In genomic region chr4:68872442-68873217, GRCh38 we compare ENCODE assay signal across 18 cellular contexts. TPM values are rescaled to one million over a fixed set of nuclear protein-coding genes. Genes with fewer than 3 reads are reported as not detected.
DNase-seq lines count a peak whose midpoint lies in the region; ATAC-seq and TF ChIP-seq lines count a peak whose summit lies in the region.
"Had no signal": no experiment of that assay in that cellular context is flagged by ENCODE, and none has a peak within 500 bp of the region (broad histone marks: within the 10 kb centered on the region; RNA-seq: fewer than 3 reads in every experiment).

No MANE protein-coding gene starts in this region.

- H2BK120ac ChIP-seq in IMR-90 (ENCODE audit: low read depth, low read length) = no peak overlapping the region

- TF ChIP-seq CTCF in IMR-90 (conservative IDR thresholded peaks at IDR 0.05; ENCODE audit: low read depth, low read length) (no peak), stomach (IDR thresholded peaks at IDR 0.05) (no peak), A673 (conservative IDR thresholded peaks at IDR 0.05; ENCODE audit: low read depth, low read length) (no peak)

- H3K18ac ChIP-seq in IMR-90 (ENCODE audit: low read depth, low read length) = no peak overlapping the region

- no peak overlapping the region for H3K4me2 ChIP-seq in IMR-90 (ENCODE audit: low read depth, low read length)
- H3K4me2 ChIP-seq: BLaER1, KMS-11 had no signal

- H3K27me3 ChIP-seq in IMR-90 (ENCODE audit: control insufficient read depth, insufficient read depth, low read length) = no peaks in the 10 kb centered on the region
- H3K27me3 ChIP-seq in stomach = no peaks in the 10 kb centered on the region
- H3K27me3 ChIP-seq in A673 (replicated peaks; ENCODE audit: insufficient read depth, low read depth, low read length, poor library complexity) = no peaks in the 10 kb centered on the region
- H3K27me3 ChIP-seq: BLaER1, gastrocnemius medialis had no signal

- no peak overlapping the region for H4K8ac ChIP-seq in IMR-90 (ENCODE audit: low read depth in 2 of 2, low read length in 2 of 2)

- no peak overlapping the region for H2AK9ac ChIP-seq in IMR-90 (replicated peaks; ENCODE audit: low read depth, low read length, poor library complexity)

- no peak overlapping the region for H3K27ac ChIP-seq in IMR-90 (ENCODE audit: insufficient read depth, low read length)
- H3K27ac ChIP-seq in stomach = peak overlapping the region in 3 of 5 donors; percentile 30 to 71 (median 63)
- H3K27ac ChIP-seq in A673 (ENCODE audit: low read depth, low read length, poor library complexity, severe bottlenecking) = no peak overlapping the region
- H3K27ac ChIP-seq: BLaER1, gastrocnemius medialis, KMS-11 had no signal

- H3K4me1 ChIP-seq in IMR-90 (ENCODE audit: control insufficient read depth, insufficient read depth, low read length) = no peaks in the 10 kb centered on the region
- peaks cover 0 to 16% (median 13%) of the 10 kb centered on the region in 4 donors for H3K4me1 ChIP-seq in stomach
- H3K4me1 ChIP-seq in A673 (ENCODE audit: insufficient read depth, low read length, poor library complexity, severe bottlenecking) = no peaks in the 10 kb centered on the region
- H3K4me1 ChIP-seq: BLaER1, gastrocnemius medialis had no signal

- ATAC-seq in IMR-90 (ENCODE audit: low read depth) (no peak), left lobe of liver (peak; percentile 66)
- ATAC-seq in stimulated activated naive CD8-positive, alpha-beta T cell treated with anti-CD3 and anti-CD28 coated beads, Interleukin-15, Interleukin-2, amounts not matched to agents 100 U/mL and 50 U/mL, for 24 hours = no peak
- ATAC-seq: activated naive CD8-positive, alpha-beta T cell treated with anti-CD3 and anti-CD28 coated beads, Interleukin-2, amount 50 U/mL, for 24 hours; gastrocnemius medialis; stimulated activated memory B cell treated with anti-CD40 and anti-IgM and Interleukin-4, amounts not matched to agents 10 μg/mL and 1 μg/mL and 100 μg/mL, for 72 hours had no signal

- no peak overlapping the region for H3K56ac ChIP-seq in IMR-90 (ENCODE audit: extremely low read depth, insufficient read depth, low read length)

- TF ChIP-seq RAD21 in IMR-90 (IDR thresholded peaks at IDR 0.05; ENCODE audit: low read length) = no peak

- no peak overlapping the region for H4K91ac ChIP-seq in IMR-90 (ENCODE audit: insufficient read depth, low read depth, low read length)

- CTCF ChIA-PET in IMR-90 (lab: Yijun Ruan, JAX) = no interaction called here
- CTCF ChIA-PET in A673 (lab: Charles Lee) = no interaction called here

- H2BK15ac ChIP-seq in IMR-90 (ENCODE audit: low read depth, low read length) = no peak overlapping the region

- POLR2A ChIA-PET in IMR-90 (lab: Charles Lee; ENCODE audit: unreplicated experiment) = no interaction called here
- POLR2A ChIA-PET in A673 (lab: Charles Lee; ENCODE audit: low non-redundant PET) = no interaction called here

- dilution Hi-C loops in IMR-90 (cut with HindIII; ENCODE audit: low sequenced_read_pairs, unreplicated experiment) = no loop called here

- H4K20me1 ChIP-seq in IMR-90 (ENCODE audit: insufficient read depth, low read length) = no peaks in the 10 kb centered on the region
- H4K20me1 ChIP-seq: BLaER1 had no signal

- H3K4ac ChIP-seq in IMR-90 (ENCODE audit: low read depth, low read length) = no peak overlapping the region

- no peak overlapping the region for H3K4me3 ChIP-seq in IMR-90 (ENCODE audit: insufficient read depth, low read depth, low read length)
- no peak overlapping the region for H3K4me3 ChIP-seq in stomach
- H3K4me3 ChIP-seq in A673 (ENCODE audit: low read depth, low read length, poor library complexity, severe bottlenecking) = no peak overlapping the region
- H3K4me3 ChIP-seq: BLaER1, gastrocnemius medialis had no signal

- no peak overlapping the region for H2AFZ ChIP-seq in IMR-90 (replicated peaks; ENCODE audit: low read length, poor library complexity)

- H3K36me3 ChIP-seq in IMR-90 (ENCODE audit: control insufficient read depth, insufficient read depth, low read length) (no peaks in the 10 kb centered on the region), stomach (no peaks in the 10 kb centered on the region), A673 (ENCODE audit: insufficient read depth, low read length, poor library complexity, severe bottlenecking) (no peaks in the 10 kb centered on the region)
- H3K36me3 ChIP-seq: BLaER1, gastrocnemius medialis had no signal

- no peaks in the 10 kb centered on the region for H3K79me1 ChIP-seq in IMR-90 (ENCODE audit: low read depth in 1 of 2, low read length in 2 of 2)

- in situ Hi-C loops in IMR-90 (cut with MboI; ENCODE audit: low sequenced_read_pairs) = no loop called here

- no CpG with 5 or more reads among the region's 3 CpGs for WGBS in IMR-90 (ENCODE audit: extremely low coverage in 2 of 2, insufficient read length in 1 of 2), 2 experiments
- 35 to 58% (median 42%) methylated on average over 3 of the region's 3 CpGs for WGBS in stomach, 5 donors

- H3K23ac ChIP-seq in IMR-90 (ENCODE audit: low read depth, low read length) = no peak overlapping the region

- DNase-seq in IMR-90 (no peak), NCI-H526 (lab: John Stamatoyannopoulos, UW) (peak; percentile 34 to 39), left lobe of liver (ENCODE audit: low spot score) (no peak), stomach (no peak), A673 (ENCODE audit: low spot score) (no peak)
- no peak for DNase-seq in stimulated activated naive CD8-positive, alpha-beta T cell treated with anti-CD3 and anti-CD28 coated beads, Interleukin-15, Interleukin-2, amounts not matched to agents 100 U/mL and 50 U/mL, for 24 hours
- DNase-seq in effector CD4-positive, alpha-beta T cell = no peak
- DNase-seq: activated CD4-positive, alpha-beta T cell treated with anti-CD3 and anti-CD28 coated beads for 4 hours; activated naive CD8-positive, alpha-beta T cell treated with anti-CD3 and anti-CD28 coated beads, Interleukin-2, amount 50 U/mL, for 24 hours; Calu3; erythroblast; gastrocnemius medialis; HFFc6; NCI-H1092 treated with DMSO at 0.1 percent for 48 hours had no signal

- H3K9me1 ChIP-seq in IMR-90 (ENCODE audit: insufficient read depth, low read length) = no peaks in the 10 kb centered on the region

- H4K5ac ChIP-seq in IMR-90 (ENCODE audit: low read depth, low read length) = no peak overlapping the region

- no peak for TF ChIP-seq EP300 in stomach (IDR thresholded peaks at IDR 0.05)

- no peak overlapping the region for H2AK5ac ChIP-seq in IMR-90 (ENCODE audit: low read depth, low read length)

- intact Hi-C loops in IMR-90 (cut with micrococcal nuclease) = no loop called here
- intact Hi-C loops in stomach (cut with DNase I; ENCODE audit: low total_unique reads) = no loop called here
- intact Hi-C loops in A673 (cut with micrococcal nuclease; ENCODE audit: unreplicated experiment) = no loop called here

- no peak overlapping the region for H2BK20ac ChIP-seq in IMR-90 (ENCODE audit: low read depth, low read length)

- no peak overlapping the region for H3K9ac ChIP-seq in IMR-90 (ENCODE audit: low read depth, low read length)
- H3K9ac ChIP-seq: BLaER1, KMS-11 had no signal

- BruUV-seq in IMR-90 (replicated peaks; lab: Mats Ljungman, UMichigan) (no TSS peak), A673 (replicated peaks; lab: Mats Ljungman, UMichigan) (no TSS peak)

- H2BK5ac ChIP-seq in IMR-90 (ENCODE audit: low read depth, low read length, poor library complexity, severe bottlenecking) = no peak overlapping the region

- H3K14ac ChIP-seq in IMR-90 (replicated peaks; ENCODE audit: low read depth, low read length) = no peak overlapping the region

- H3K9me3 ChIP-seq in IMR-90 (ENCODE audit: control insufficient read depth, insufficient read depth, low read length) = no peaks in the 10 kb centered on the region
- H3K9me3 ChIP-seq in stomach = no peaks in the 10 kb centered on the region
- H3K9me3 ChIP-seq in A673 (ENCODE audit: low read depth, low read length, poor library complexity, severe bottlenecking) = no peaks in the 10 kb centered on the region
- H3K9me3 ChIP-seq: BLaER1, gastrocnemius medialis had no signal

- TF ChIP-seq POLR2A in IMR-90 (IDR thresholded peaks at IDR 0.05; ENCODE audit: low read depth, low read length) (no peak), stomach (IDR thresholded peaks at IDR 0.05) (no peak)

TF ChIP-seq in IMR-90, 13 proteins besides CTCF, POLR2A, EP300 and RAD21:
- TF ChIP-seq ELK1 (IDR thresholded peaks at IDR 0.05; ENCODE audit: borderline replicate concordance, low read depth, low read length) = no peak
- peak; percentile 53 for TF ChIP-seq MAFK (IDR thresholded peaks at IDR 0.05; ENCODE audit: low read depth, low read length)

RNA-seq across cellular contexts. Expression of gene UGT2B10, which starts 56.8 kb away (rescaled TPM):
- total RNA-seq in IMR-90 (2012; rRNA removed) (not detected in 2 replicates), left lobe of liver (290 TPM), stomach (under 1 TPM in 1 of 5 donors, not detected in 4; 0.29 TPM), A673 (2021) (not detected in 2 replicates)
- polyA plus RNA-seq in IMR-90 (2012; rRNA removed) (not detected in 2 replicates), stomach (not detected)
- not detected in 2 replicates for polyA plus RNA-seq in IMR-90 (2012; cell fraction: cytosol; rRNA removed)
- polyA plus RNA-seq in IMR-90 (2012; cell fraction: nucleus; rRNA removed; ENCODE audit: low replicate concordance) = not detected in 2 replicates
- total RNA-seq: Calu3, dermis microvascular lymphatic vessel endothelial cell, HFFc6 had no signal

Comparison
In these comparisons a context has a peak if more than half of its experiments do, and no peak if none do; other contexts are left out.
1. DNase-seq: peak in NCI-H526 (2 of 2); none in IMR-90 (single experiment), left lobe of liver (single experiment), stomach (single experiment), A673 (single experiment), stimulated activated naive CD8-positive, alpha-beta T cell treated with anti-CD3 and anti-CD28 coated beads, Interleukin-15, Interleukin-2, amounts not matched to agents 100 U/mL and 50 U/mL, for 24 hours (single experiment) and effector CD4-positive, alpha-beta T cell (single experiment).
2. H3K27ac ChIP-seq: peak in stomach (3 of 5); none in IMR-90 (single experiment) and A673 (single experiment).
3. RNA of gene UGT2B10, which starts 56.8 kb away (total RNA-seq): 290 TPM in left lobe of liver (single experiment); not detected in IMR-90, 0.29 TPM in stomach and not detected in A673; every median in the first group is over 100 times any median in the second.